ENCODE assay signal across 23 cellular contexts in genomic region chr6:170366248-170366960, GRCh38. TPM values are rescaled to one million over a fixed set of nuclear protein-coding genes. Genes with fewer than 3 reads are reported as not detected.
DNase-seq lines count a peak whose midpoint lies in the region; ATAC-seq and TF ChIP-seq lines count a peak whose summit lies in the region.
"Had no signal": no experiment of that assay in that cellular context is flagged by ENCODE, and none has a peak within 500 bp of the region (broad histone marks: within the 10 kb centered on the region; RNA-seq: fewer than 3 reads in every experiment).

No MANE protein-coding gene starts in this region.

- no peaks in the 10 kb centered on the region for H3K27me3 Mint-ChIP-seq in progenitor cell of endocrine pancreas
- H3K27me3 Mint-ChIP-seq: activated CD4-positive, alpha-beta memory T cell treated with anti-CD3 and anti-CD28 coated beads, Interleukin-2, amount 10 ng/mL, durations not matched to agents 7 days and 5 days; B cell had no signal

- H3K9me3 ChIP-seq in SK-N-SH (no peaks in the 10 kb centered on the region), left lung (no peaks in the 10 kb centered on the region)
- H3K9me3 ChIP-seq: adrenal gland, esophagus squamous epithelium, sigmoid colon had no signal

- H4K20me1 ChIP-seq in SK-N-SH (ENCODE audit: insufficient read depth), result no peaks in the 10 kb centered on the region

- H3K27me3 ChIP-seq in SK-N-SH (ENCODE audit: insufficient read depth) (no peaks in the 10 kb centered on the region), left lung (no peaks in the 10 kb centered on the region)
- H3K27me3 ChIP-seq: adrenal gland, cardiac muscle cell, esophagus squamous epithelium, sigmoid colon had no signal

- no peak overlapping the region for H3K4me3 ChIP-seq in SK-N-SH (ENCODE audit: low read depth in 2 of 2, low read length in 1 of 2)
- no peak overlapping the region for H3K4me3 ChIP-seq in left lung
- H3K4me3 ChIP-seq: adrenal gland, cardiac muscle cell, esophagus squamous epithelium, sigmoid colon had no signal

- no peak for ATAC-seq in SK-N-SH treated with all-trans-retinoic acid at 6 μM for 48 hours
- ATAC-seq in left lung, result peak; percentile 29
- ATAC-seq: HCT116 had no signal

- H3K9me3 Mint-ChIP-seq in progenitor cell of endocrine pancreas (ENCODE audit: low read depth), result no peaks in the 10 kb centered on the region
- H3K9me3 Mint-ChIP-seq: activated CD4-positive, alpha-beta memory T cell treated with anti-CD3 and anti-CD28 coated beads, Interleukin-2, amount 10 ng/mL, durations not matched to agents 7 days and 5 days; T-helper 1 cell treated with Interleukin-12 subunit alpha and Interleukin-12 subunit beta and Interleukin-4 antibody, amounts not matched to agents 30 μg/mL and 1 μg/mL, for 36 hours had no signal

- H3K9ac ChIP-seq in SK-N-SH, result no peak overlapping the region

- POLR2A ChIA-PET in SK-N-SH (lab: Yijun Ruan, JAX) (no interaction called here), RWPE1 (lab: Yijun Ruan, JAX; ENCODE audit: low non-redundant PET) (no interaction called here)

- H3K79me2 ChIP-seq in SK-N-SH (ENCODE audit: insufficient read depth), result no peaks in the 10 kb centered on the region

- 97% methylated on average over 11 of the region's 11 CpGs for WGBS in SK-N-SH (ENCODE audit: low lambda C conversion rate)

- peak; percentile 37 for DNase-seq in SK-N-SH
- no peak for DNase-seq in RWPE1 (ENCODE audit: low spot score)
- no peak for DNase-seq in left lung
- no peak for DNase-seq in progenitor cell of endocrine pancreas (ENCODE audit: low spot score, unreplicated experiment)
- no peak for DNase-seq in activated gamma-delta T cell treated with Interleukin-2 at 50 U/mL for 16 hours
- DNase-seq in activated CD4-positive, CD25-positive, alpha-beta regulatory T cell treated with anti-CD3 and anti-CD28 coated beads, Interleukin-2, amount 50 U/mL, for 72 hours, result no peak
- DNase-seq in DMS153 (lab: John Stamatoyannopoulos, UW), result no peak
- DNase-seq: activated CD4-positive, alpha-beta memory T cell treated with anti-CD3 and anti-CD28 coated beads, Interleukin-2, amount 10 ng/mL, durations not matched to agents 7 days and 5 days; adrenal gland; effector CD4-positive, alpha-beta T cell; esophagus squamous epithelium; KBM-7; MV-4-11; NCI-H187; NCI-H345; NK-92 treated with Interleukin-12 subunit alpha and Interleukin-12 subunit beta, amount 100 ng/mL, for 24 hours; sigmoid colon had no signal

- H3K27ac ChIP-seq in SK-N-SH (ENCODE audit: low read depth in 2 of 2, low read length in 1 of 2) (peak overlapping the region in 1 of 2 experiments; percentile 76; a peak in 2 of 4 replicates), RWPE1 (peak overlapping the region; percentile 18; the same call in 1 of the 2 replicates), left lung (no peak overlapping the region)
- H3K27ac ChIP-seq: 22Rv1, adrenal gland, cardiac muscle cell, esophagus squamous epithelium, sigmoid colon had no signal

- H3K4me3 Mint-ChIP-seq in progenitor cell of endocrine pancreas (ENCODE audit: low read depth), result no peak overlapping the region
- H3K4me3 Mint-ChIP-seq: activated CD4-positive, alpha-beta memory T cell treated with anti-CD3 and anti-CD28 coated beads, Interleukin-2, amount 10 ng/mL, durations not matched to agents 7 days and 5 days; B cell; T-helper 1 cell treated with Interleukin-12 subunit alpha and Interleukin-12 subunit beta and Interleukin-4 antibody, amounts not matched to agents 30 μg/mL and 1 μg/mL, for 36 hours had no signal

- H2AFZ ChIP-seq in SK-N-SH (ENCODE audit: low read depth), result no peak overlapping the region

- TF ChIP-seq CTCF in SK-N-SH (IDR thresholded peaks at IDR 0.05), result no peak
- TF ChIP-seq CTCF in RWPE1 (conservative IDR thresholded peaks at IDR 0.05; ENCODE audit: low read depth), result no peak
- no peak for TF ChIP-seq CTCF in left lung (IDR thresholded peaks at IDR 0.05)
- no peak for TF ChIP-seq CTCF in progenitor cell of endocrine pancreas (IDR thresholded peaks at IDR 0.05; ENCODE audit: unreplicated experiment)

- H3F3A ChIP-seq in SK-N-SH (replicated peaks; ENCODE audit: insufficient read depth), result no peaks in the 10 kb centered on the region

- TF ChIP-seq RAD21 in SK-N-SH (IDR thresholded peaks at IDR 0.05; ENCODE audit: low read length), result no peak

- CTCF ChIA-PET in SK-N-SH (lab: Yijun Ruan, JAX) (interaction anchor here (0.8 to 1.4 kb wide), 5 partner anchors 26 to 576 kb away, joined by 3 to 4 read pairs (median 4); no protein-coding TSS in a partner anchor), RWPE1 (lab: Yijun Ruan, JAX) (interaction anchor here (0.8 kb wide), 1 partner anchor 18 kb away, joined by 3 read pairs; no protein-coding TSS in a partner anchor)

- peak overlapping the region; percentile 39 for H3K27ac Mint-ChIP-seq in progenitor cell of endocrine pancreas
- H3K27ac Mint-ChIP-seq: activated CD4-positive, alpha-beta memory T cell treated with anti-CD3 and anti-CD28 coated beads, Interleukin-2, amount 10 ng/mL, durations not matched to agents 7 days and 5 days; B cell; T-helper 1 cell treated with Interleukin-12 subunit alpha and Interleukin-12 subunit beta and Interleukin-4 antibody, amounts not matched to agents 30 μg/mL and 1 μg/mL, for 36 hours had no signal

- H3K9me2 ChIP-seq in SK-N-SH, result no peaks in the 10 kb centered on the region

- intact Hi-C loops in left lung (cut with DNase I), result no loop called here

- H3K4me1 ChIP-seq in SK-N-SH (ENCODE audit: control insufficient read depth in 1 of 2, insufficient read depth in 2 of 2, low read depth in 1 of 2, low read length in 1 of 2) (peaks cover 0 to 25% of the 10 kb centered on the region in 2 experiments; a peak in 2 of 4 replicates), left lung (no peaks in the 10 kb centered on the region)
- H3K4me1 ChIP-seq: sigmoid colon had no signal

- peaks cover 9 to 46% of the 10 kb centered on the region in 2 experiments for H3K36me3 ChIP-seq in SK-N-SH (replicated peaks in 1 of 2; ENCODE audit: control insufficient read depth in 1 of 2, insufficient read depth in 2 of 2, low read length in 1 of 2)
- H3K36me3 ChIP-seq in left lung, result peaks cover 0 to 75% of the 10 kb centered on the region in 2 donors
- H3K36me3 ChIP-seq: cardiac muscle cell had no signal

- H3K4me1 Mint-ChIP-seq in progenitor cell of endocrine pancreas (ENCODE audit: low read depth), result peaks cover 20% of the 10 kb centered on the region
- H3K4me1 Mint-ChIP-seq: B cell had no signal

- peaks cover 7% of the 10 kb centered on the region for H3K36me3 Mint-ChIP-seq in progenitor cell of endocrine pancreas (ENCODE audit: insufficient read depth)

- H3K4me2 ChIP-seq in SK-N-SH, result no peak overlapping the region

- no peak for TF ChIP-seq EP300 in SK-N-SH (IDR thresholded peaks at IDR 0.05; ENCODE audit: borderline replicate concordance in 1 of 2, low read depth in 1 of 2, low read length in 1 of 2)

TF ChIP-seq in SK-N-SH, 30 proteins besides CTCF, POLR2A, EP300 and RAD21:
- TF ChIP-seq FOXM1 (IDR thresholded peaks at IDR 0.05; ENCODE audit: low read depth) (no peak), SMC3 (IDR thresholded peaks at IDR 0.05; ENCODE audit: low read depth, low read length) (no peak)

TF ChIP-seq in SK-N-SH treated with all-trans-retinoic acid at 6 μM for 48 hours, 23 proteins besides CTCF, POLR2A, EP300 and RAD21:
- TF ChIP-seq ZNF8 (CRISPR knock-in tag; IDR thresholded peaks at IDR 0.05), result no peak
- no peak for TF ChIP-seq ZFP3 (CRISPR knock-in tag; IDR thresholded peaks at IDR 0.05)
- no peak for TF ChIP-seq ESRRG (CRISPR knock-in tag; IDR thresholded peaks at IDR 0.05)
TF ChIP-seq in SK-N-SH treated with all-trans-retinoic acid at 6 μM for 48 hours: peak in this region for 0.

RNA-seq across cellular contexts. Expression of gene FAM120B, which starts 59.8 kb away (rescaled TPM):
- polyA plus RNA-seq in SK-N-SH (2012; rRNA removed), result 7.7 and 9.6 TPM in 2 replicates
- polyA plus RNA-seq in SK-N-SH (2012; cell fraction: cytosol; rRNA removed), result 9.0 and 9.2 TPM in 2 replicates
- 20.5 and 22.1 TPM in 2 replicates for polyA plus RNA-seq in SK-N-SH (2012; cell fraction: nucleus; rRNA removed)
- total RNA-seq in left lung (10 to 100 TPM; 26.6 to 27.8 TPM), progenitor cell of endocrine pancreas (46.2 and 49.3 TPM in 2 replicates)
